16 cellular contexts compared by ENCODE assay signal in genomic region chr6:220312-220711, GRCh38.
DNase-seq lines count a peak whose midpoint lies in the region; ATAC-seq and TF ChIP-seq lines count a peak whose summit lies in the region.
"Had no signal": no experiment of that assay in that cellular context is flagged by ENCODE, and none has a peak within 500 bp of the region (broad histone marks: within the 10 kb centered on the region; RNA-seq: fewer than 3 reads in every experiment).

No MANE protein-coding gene starts in this region.

- BruUV-seq in OCI-LY7 (replicated peaks; lab: Mats Ljungman, UMichigan) (no TSS peak), PC-9 (replicated peaks; lab: Mats Ljungman, UMichigan) (no TSS peak)

- H3K27me3 Mint-ChIP-seq in memory B cell = no peaks in the 10 kb centered on the region
- H3K27me3 Mint-ChIP-seq: CD8-positive, alpha-beta memory T cell had no signal

- H3K9me3 Mint-ChIP-seq in memory B cell = peaks cover 3% of the 10 kb centered on the region
- H3K9me3 Mint-ChIP-seq: CD8-positive, alpha-beta memory T cell; IgD-negative memory B cell had no signal

- H3K36me3 ChIP-seq in ACC112 (ENCODE audit: insufficient read depth, low read length) (no peaks in the 10 kb centered on the region), BLaER1 (no peaks in the 10 kb centered on the region), OCI-LY7 (ENCODE audit: insufficient read depth, low read length) (no peaks in the 10 kb centered on the region), PC-9 (ENCODE audit: low read depth) (no peaks in the 10 kb centered on the region)
- H3K36me3 ChIP-seq: MG63, SJSA1 had no signal

- no peaks in the 10 kb centered on the region for H3K9me2 ChIP-seq in OCI-LY7 (ENCODE audit: insufficient read depth, low read length)
- no peaks in the 10 kb centered on the region for H3K9me2 ChIP-seq in PC-9 (ENCODE audit: insufficient read depth)

- H3K4me3 Mint-ChIP-seq in memory B cell = no peak overlapping the region

- no peaks in the 10 kb centered on the region for H3K36me3 Mint-ChIP-seq in memory B cell
- H3K36me3 Mint-ChIP-seq: CD8-positive, alpha-beta memory T cell had no signal

- POLR2A ChIA-PET in OCI-LY7 (lab: Charles Lee) = interaction anchor here (0.6 to 2.5 kb wide), 15 partner anchors 12 to 175 kb away, joined by 3 to 12 read pairs (median 3); no protein-coding TSS in a partner anchor
- POLR2A ChIA-PET in PC-9 (lab: Charles Lee; ENCODE audit: unreplicated experiment) = no interaction called here

- peaks cover 41% of the 10 kb centered on the region for H3K4me1 ChIP-seq in ACC112 (ENCODE audit: control insufficient read depth, insufficient read depth, low read length, unreplicated experiment)
- H3K4me1 ChIP-seq in BLaER1 = peaks cover 64% of the 10 kb centered on the region
- H3K4me1 ChIP-seq in OCI-LY7 (ENCODE audit: insufficient read depth, low read length, poor library complexity, severe bottlenecking) = peaks cover 67% of the 10 kb centered on the region
- no peaks in the 10 kb centered on the region for H3K4me1 ChIP-seq in PC-9 (replicated peaks; ENCODE audit: insufficient read depth)

- TF ChIP-seq CTCF in OCI-LY7 (conservative IDR thresholded peaks at IDR 0.05; ENCODE audit: low read length) = no peak
- no peak for TF ChIP-seq CTCF in PC-9 (conservative IDR thresholded peaks at IDR 0.05)

- H3K4me2 ChIP-seq in BLaER1 = peak overlapping the region; percentile 71
- peak overlapping the region; percentile 67; the same call in 1 of the 2 replicates for H3K4me2 ChIP-seq in OCI-LY7 (ENCODE audit: low read length)
- H3K4me2 ChIP-seq in PC-9 = no peak overlapping the region

- H3K27ac ChIP-seq in ACC112 (ENCODE audit: low read depth, low read length) (peak overlapping the region; percentile 74), BLaER1 (no peak overlapping the region), OCI-LY7 (ENCODE audit: low read depth, low read length, poor library complexity, severe bottlenecking) (no peak overlapping the region), PC-9 (no peak overlapping the region)
- H3K27ac ChIP-seq: C4-2B, SJSA1 had no signal

- H3K27me3 ChIP-seq in ACC112 (ENCODE audit: insufficient read depth, low read length) (no peaks in the 10 kb centered on the region), BLaER1 (no peaks in the 10 kb centered on the region), PC-9 (ENCODE audit: insufficient read depth, low read depth) (no peaks in the 10 kb centered on the region; the same call in 1 of the 2 replicates)
- H3K27me3 ChIP-seq: MG63 had no signal

- H4K20me1 ChIP-seq in BLaER1 = no peaks in the 10 kb centered on the region
- H4K20me1 ChIP-seq in OCI-LY7 (ENCODE audit: insufficient read depth, low read length) = no peaks in the 10 kb centered on the region
- H4K20me1 ChIP-seq in PC-9 (ENCODE audit: insufficient read depth) = no peaks in the 10 kb centered on the region

- H3K9me3 ChIP-seq in BLaER1 (no peaks in the 10 kb centered on the region), OCI-LY7 (ENCODE audit: low read length) (no peaks in the 10 kb centered on the region), PC-9 (ENCODE audit: insufficient read depth, low read depth) (no peaks in the 10 kb centered on the region)
- H3K9me3 ChIP-seq: MG63, SJSA1 had no signal

- DNase-seq in OCI-LY7 (ENCODE audit: low spot score) (no peak), memory B cell (ENCODE audit: low spot score in 2 of 2) (no peak), PC-9 (no peak), NOMO-1 (lab: John Stamatoyannopoulos, UW; ENCODE audit: unreplicated experiment in 2 of 2) (no peak)
- no peak for DNase-seq in stimulated activated naive CD4-positive, alpha-beta T cell treated with Interleukin-2 at 50 U/mL for 16 hours (lab: John Stamatoyannopoulos, UW)
- DNase-seq: CD8-positive, alpha-beta memory T cell; DMS153; NCI-H1092; NCI-H1436; NCI-H187 treated with DMSO at 0.1 percent for 48 hours had no signal

- H3K4me1 Mint-ChIP-seq in memory B cell = peaks cover 51% of the 10 kb centered on the region

- H3F3A ChIP-seq in PC-9 (ENCODE audit: insufficient read depth, low read depth) = no peaks in the 10 kb centered on the region

- no peak overlapping the region for H3K9ac ChIP-seq in BLaER1

- H3K27ac Mint-ChIP-seq in memory B cell = peak overlapping the region; percentile 15

- no peak for ATAC-seq in memory B cell (ENCODE audit: low read depth)

- intact Hi-C loops in OCI-LY7 (cut with micrococcal nuclease; ENCODE audit: unreplicated experiment) (no loop called here), PC-9 (cut with micrococcal nuclease; ENCODE audit: unreplicated experiment) (no loop called here)

- CTCF ChIA-PET in OCI-LY7 (lab: Charles Lee; ENCODE audit: unreplicated experiment) = interaction anchor here (1.2 to 1.6 kb wide), 2 partner anchors 13 to 141 kb away, joined by 3 to 5 read pairs; no protein-coding TSS in a partner anchor
- CTCF ChIA-PET in PC-9 (lab: Charles Lee) = no interaction called here

- no peak overlapping the region for H3K4me3 ChIP-seq in ACC112 (ENCODE audit: low read depth, low read length)
- H3K4me3 ChIP-seq in BLaER1 = no peak overlapping the region
- H3K4me3 ChIP-seq in OCI-LY7 (ENCODE audit: low read depth, low read length, poor library complexity, severe bottlenecking) = no peak overlapping the region
- no peak overlapping the region for H3K4me3 ChIP-seq in PC-9
- H3K4me3 ChIP-seq: MG63, SJSA1 had no signal

- H2AFZ ChIP-seq in ACC112 (ENCODE audit: low read length, unreplicated experiment) (no peak overlapping the region), OCI-LY7 (ENCODE audit: low read length) (peak overlapping the region; percentile 79; the same call in 1 of the 2 replicates), PC-9 (no peak overlapping the region)

- no peaks in the 10 kb centered on the region for H3K79me2 ChIP-seq in ACC112 (ENCODE audit: control insufficient read depth, insufficient read depth, low read length, unreplicated experiment)
- H3K79me2 ChIP-seq in OCI-LY7 (ENCODE audit: insufficient read depth, low read depth, low read length) = no peaks in the 10 kb centered on the region
- no peaks in the 10 kb centered on the region for H3K79me2 ChIP-seq in PC-9 (ENCODE audit: low read depth)
